1 cellular context compared by ENCODE assay signal in genomic region chr2:48199076-48199475, GRCh38.
TF ChIP-seq lines count a peak whose summit lies in the region.

No MANE protein-coding gene starts in this region.

TF ChIP-seq in WTC11, 78 proteins besides CTCF, POLR2A, EP300 and RAD21 (continued from another document):
- TF ChIP-seq, protein P1, sequence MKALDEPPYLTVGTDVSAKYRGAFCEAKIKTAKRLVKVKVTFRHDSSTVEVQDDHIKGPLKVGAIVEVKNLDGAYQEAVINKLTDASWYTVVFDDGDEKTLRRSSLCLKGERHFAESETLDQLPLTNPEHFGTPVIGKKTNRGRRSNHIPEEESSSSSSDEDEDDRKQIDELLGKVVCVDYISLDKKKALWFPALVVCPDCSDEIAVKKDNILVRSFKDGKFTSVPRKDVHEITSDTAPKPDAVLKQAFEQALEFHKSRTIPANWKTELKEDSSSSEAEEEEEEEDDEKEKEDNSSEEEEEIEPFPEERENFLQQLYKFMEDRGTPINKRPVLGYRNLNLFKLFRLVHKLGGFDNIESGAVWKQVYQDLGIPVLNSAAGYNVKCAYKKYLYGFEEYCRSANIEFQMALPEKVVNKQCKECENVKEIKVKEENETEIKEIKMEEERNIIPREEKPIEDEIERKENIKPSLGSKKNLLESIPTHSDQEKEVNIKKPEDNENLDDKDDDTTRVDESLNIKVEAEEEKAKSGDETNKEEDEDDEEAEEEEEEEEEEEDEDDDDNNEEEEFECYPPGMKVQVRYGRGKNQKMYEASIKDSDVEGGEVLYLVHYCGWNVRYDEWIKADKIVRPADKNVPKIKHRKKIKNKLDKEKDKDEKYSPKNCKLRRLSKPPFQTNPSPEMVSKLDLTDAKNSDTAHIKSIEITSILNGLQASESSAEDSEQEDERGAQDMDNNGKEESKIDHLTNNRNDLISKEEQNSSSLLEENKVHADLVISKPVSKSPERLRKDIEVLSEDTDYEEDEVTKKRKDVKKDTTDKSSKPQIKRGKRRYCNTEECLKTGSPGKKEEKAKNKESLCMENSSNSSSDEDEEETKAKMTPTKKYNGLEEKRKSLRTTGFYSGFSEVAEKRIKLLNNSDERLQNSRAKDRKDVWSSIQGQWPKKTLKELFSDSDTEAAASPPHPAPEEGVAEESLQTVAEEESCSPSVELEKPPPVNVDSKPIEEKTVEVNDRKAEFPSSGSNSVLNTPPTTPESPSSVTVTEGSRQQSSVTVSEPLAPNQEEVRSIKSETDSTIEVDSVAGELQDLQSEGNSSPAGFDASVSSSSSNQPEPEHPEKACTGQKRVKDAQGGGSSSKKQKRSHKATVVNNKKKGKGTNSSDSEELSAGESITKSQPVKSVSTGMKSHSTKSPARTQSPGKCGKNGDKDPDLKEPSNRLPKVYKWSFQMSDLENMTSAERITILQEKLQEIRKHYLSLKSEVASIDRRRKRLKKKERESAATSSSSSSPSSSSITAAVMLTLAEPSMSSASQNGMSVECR (CRISPR knock-in tag; IDR thresholded peaks at IDR 0.05; ENCODE audit: borderline replicate concordance), result no peak
- TF ChIP-seq NFATC4 (CRISPR knock-in tag; IDR thresholded peaks at IDR 0.05) (no peak), JAZF1 (CRISPR knock-in tag; IDR thresholded peaks at IDR 0.05) (no peak), SMAD3 (CRISPR knock-in tag; IDR thresholded peaks at IDR 0.05; ENCODE audit: borderline replicate concordance) (no peak), ETV6 (CRISPR knock-in tag; IDR thresholded peaks at IDR 0.05) (no peak), MYBL2 (CRISPR knock-in tag; IDR thresholded peaks at IDR 0.05) (no peak)
- TF ChIP-seq, protein P2, sequence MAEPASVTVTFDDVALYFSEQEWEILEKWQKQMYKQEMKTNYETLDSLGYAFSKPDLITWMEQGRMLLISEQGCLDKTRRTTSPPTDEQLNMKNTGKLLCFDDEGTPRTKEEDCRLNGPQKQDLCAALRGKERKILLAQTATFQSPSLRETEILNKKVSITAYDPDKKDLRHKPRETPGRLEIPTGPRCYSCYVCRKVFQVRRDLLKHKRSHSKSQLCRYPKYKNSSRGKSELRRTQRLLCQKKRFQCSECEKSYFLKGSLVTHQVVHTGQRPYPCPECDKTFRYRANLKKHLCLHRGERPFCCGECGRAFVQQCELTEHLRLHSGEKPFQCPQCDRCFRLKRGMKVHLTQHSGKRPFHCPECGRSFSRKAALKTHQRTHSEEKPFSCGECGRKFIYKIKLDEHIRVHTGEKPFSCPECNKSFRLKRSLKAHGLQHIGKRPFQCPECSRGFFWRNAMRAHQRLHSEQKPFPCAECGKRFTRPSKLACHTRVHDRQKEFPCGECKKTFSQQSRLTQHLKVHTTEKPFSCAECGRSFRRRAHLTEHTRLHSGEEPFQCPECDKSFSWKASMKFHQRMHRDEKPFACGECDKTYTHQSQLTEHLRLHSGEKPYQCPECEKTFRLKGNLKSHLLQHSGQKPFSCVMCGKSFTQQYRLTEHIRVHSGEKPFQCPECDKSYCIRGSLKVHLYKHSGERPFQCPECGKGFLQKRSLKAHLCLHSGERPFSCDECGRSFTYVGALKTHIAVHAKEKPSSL (CRISPR knock-in tag; conservative IDR thresholded peaks at IDR 0.05), result no peak
- TF ChIP-seq, protein P3, sequence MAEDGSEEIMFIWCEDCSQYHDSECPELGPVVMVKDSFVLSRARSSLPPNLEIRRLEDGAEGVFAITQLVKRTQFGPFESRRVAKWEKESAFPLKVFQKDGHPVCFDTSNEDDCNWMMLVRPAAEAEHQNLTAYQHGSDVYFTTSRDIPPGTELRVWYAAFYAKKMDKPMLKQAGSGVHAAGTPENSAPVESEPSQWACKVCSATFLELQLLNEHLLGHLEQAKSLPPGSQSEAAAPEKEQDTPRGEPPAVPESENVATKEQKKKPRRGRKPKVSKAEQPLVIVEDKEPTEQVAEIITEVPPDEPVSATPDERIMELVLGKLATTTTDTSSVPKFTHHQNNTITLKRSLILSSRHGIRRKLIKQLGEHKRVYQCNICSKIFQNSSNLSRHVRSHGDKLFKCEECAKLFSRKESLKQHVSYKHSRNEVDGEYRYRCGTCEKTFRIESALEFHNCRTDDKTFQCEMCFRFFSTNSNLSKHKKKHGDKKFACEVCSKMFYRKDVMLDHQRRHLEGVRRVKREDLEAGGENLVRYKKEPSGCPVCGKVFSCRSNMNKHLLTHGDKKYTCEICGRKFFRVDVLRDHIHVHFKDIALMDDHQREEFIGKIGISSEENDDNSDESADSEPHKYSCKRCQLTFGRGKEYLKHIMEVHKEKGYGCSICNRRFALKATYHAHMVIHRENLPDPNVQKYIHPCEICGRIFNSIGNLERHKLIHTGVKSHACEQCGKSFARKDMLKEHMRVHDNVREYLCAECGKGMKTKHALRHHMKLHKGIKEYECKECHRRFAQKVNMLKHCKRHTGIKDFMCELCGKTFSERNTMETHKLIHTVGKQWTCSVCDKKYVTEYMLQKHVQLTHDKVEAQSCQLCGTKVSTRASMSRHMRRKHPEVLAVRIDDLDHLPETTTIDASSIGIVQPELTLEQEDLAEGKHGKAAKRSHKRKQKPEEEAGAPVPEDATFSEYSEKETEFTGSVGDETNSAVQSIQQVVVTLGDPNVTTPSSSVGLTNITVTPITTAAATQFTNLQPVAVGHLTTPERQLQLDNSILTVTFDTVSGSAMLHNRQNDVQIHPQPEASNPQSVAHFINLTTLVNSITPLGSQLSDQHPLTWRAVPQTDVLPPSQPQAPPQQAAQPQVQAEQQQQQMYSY (CRISPR knock-in tag; IDR thresholded peaks at IDR 0.05), result no peak
